In the genomic region with DNA sequence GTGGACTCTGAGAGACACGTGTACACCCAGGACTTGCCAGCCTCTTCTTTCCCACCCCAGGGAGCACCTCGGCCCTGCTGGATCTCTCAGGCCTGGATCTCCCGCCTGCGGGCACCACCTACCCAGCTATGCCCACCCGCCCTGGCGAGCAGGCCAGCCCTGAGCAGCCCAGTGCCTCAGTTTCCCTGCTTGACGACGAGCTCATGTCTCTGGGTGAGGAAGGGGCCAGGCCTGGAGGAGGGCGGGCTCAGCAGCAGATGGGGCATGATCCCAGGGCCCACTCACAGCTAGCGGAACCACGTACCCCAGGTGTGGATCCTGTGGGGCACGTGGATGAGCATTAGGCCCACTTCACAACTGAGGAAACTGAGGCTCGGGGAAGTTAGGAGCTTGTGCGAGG, we compare ENCODE assay signal across 1 cellular context.
A peak's percentile ranks its signal among the peaks of the same experiment; 100 is the strongest.
TF ChIP-seq lines count a peak whose summit lies in the region.

No MANE protein-coding gene starts in this region.

TF ChIP-seq in GM12878, 131 proteins besides CTCF, POLR2A, EP300 and RAD21:
- TF ChIP-seq IKZF1 (conservative IDR thresholded peaks at IDR 0.05) (no peak), HDGF (IDR thresholded peaks at IDR 0.05) (peak; percentile 75; the same call in 1 of the 2 replicates)
TF ChIP-seq in GM12878: peak in this region for 1.
